ENCODE assay signal across 1 cellular context in genomic region chr16:725041-725376, GRCh38.
TF ChIP-seq lines count a peak whose summit lies in the region.

No MANE protein-coding gene starts in this region.

TF ChIP-seq in A549, 52 proteins besides CTCF, POLR2A, EP300 and RAD21 (continued from another document):
- peak; percentile 31; the same call in 1 of the 2 replicates for TF ChIP-seq PBX3 (IDR thresholded peaks at IDR 0.05)
